In the genomic region with DNA sequence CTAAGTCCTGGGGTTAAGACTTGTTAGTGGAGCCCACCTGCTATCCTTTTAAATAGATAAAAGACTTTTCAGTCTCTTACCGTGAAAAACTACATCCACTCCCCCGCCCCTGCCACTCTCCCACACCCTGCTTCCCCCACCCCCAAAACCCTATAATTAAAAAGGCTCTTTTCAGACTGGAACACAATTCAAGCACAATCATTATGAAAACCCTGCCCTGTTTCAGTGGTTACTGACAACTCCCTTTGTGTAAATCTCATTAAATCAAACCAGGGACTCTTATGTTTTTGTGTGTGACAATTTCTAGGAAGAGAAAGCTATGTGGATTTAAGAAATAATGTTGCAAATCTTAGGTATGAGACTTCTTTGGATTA, we compare ENCODE assay signal across 1 cellular context.
TF ChIP-seq lines count a peak whose summit lies in the region.

No MANE protein-coding gene starts in this region.

TF ChIP-seq in H1, 55 proteins besides CTCF, POLR2A, EP300 and RAD21:
- TF ChIP-seq ASH2L (IDR thresholded peaks at IDR 0.05; ENCODE audit: low read length): no peak
- TF ChIP-seq RFX5 (IDR thresholded peaks at IDR 0.05; ENCODE audit: borderline replicate concordance, low read depth, low read length): no peak
- TF ChIP-seq, protein P1, sequence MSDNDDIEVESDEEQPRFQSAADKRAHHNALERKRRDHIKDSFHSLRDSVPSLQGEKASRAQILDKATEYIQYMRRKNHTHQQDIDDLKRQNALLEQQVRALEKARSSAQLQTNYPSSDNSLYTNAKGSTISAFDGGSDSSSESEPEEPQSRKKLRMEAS (IDR thresholded peaks at IDR 0.05): no peak
- no peak for TF ChIP-seq CBX5 (IDR thresholded peaks at IDR 0.05; ENCODE audit: low read depth, low read length)
- TF ChIP-seq NRF1 (IDR thresholded peaks at IDR 0.05; ENCODE audit: low read depth, low read length): no peak
- no peak for TF ChIP-seq SAP30 (IDR thresholded peaks at IDR 0.05; ENCODE audit: insufficient read depth, insufficient replicate concordance, low read length)
- TF ChIP-seq BACH1 (IDR thresholded peaks at IDR 0.05; ENCODE audit: low read length): no peak
- TF ChIP-seq POU5F1 (IDR thresholded peaks at IDR 0.05; ENCODE audit: low read depth, low read length): no peak
- TF ChIP-seq SRF (IDR thresholded peaks at IDR 0.05; ENCODE audit: low read depth, low read length): no peak
- TF ChIP-seq HDAC6 (IDR thresholded peaks at IDR 0.05; ENCODE audit: low read depth, low read length): no peak
TF ChIP-seq in H1: peak in this region for 0.
